22 cellular contexts compared by ENCODE assay signal in the genomic region with DNA sequence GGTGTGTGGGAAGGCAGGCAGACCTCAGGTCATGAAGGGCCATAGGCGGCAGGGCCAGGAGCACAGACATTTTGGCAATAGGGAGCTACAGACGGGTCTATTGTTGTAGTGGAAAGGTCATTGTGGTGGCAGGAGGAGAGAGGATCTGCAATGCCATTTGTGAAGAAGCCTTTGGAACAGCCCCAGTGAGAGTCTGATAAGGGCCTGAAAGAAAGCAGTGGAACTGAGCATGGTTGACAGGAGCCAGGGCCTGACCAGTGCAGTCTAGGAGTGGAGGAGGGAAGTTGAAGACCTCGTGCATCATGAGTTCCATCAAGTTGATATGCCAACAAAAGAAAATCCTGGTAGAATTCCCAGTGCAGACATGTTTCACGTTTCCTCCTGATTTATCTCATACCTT.
"Had no signal": no experiment of that assay in that cellular context is flagged by ENCODE, and none has a peak within 500 bp of the region (broad histone marks: within the 10 kb centered on the region; RNA-seq: fewer than 3 reads in every experiment).

No MANE protein-coding gene starts in this region.

- FAIRE-seq: keratinocyte, TTC549 had no signal

- H3K36me3 ChIP-seq: ovary, prostate gland, uterus had no signal

- H3K4me3 Mint-ChIP-seq: activated naive CD8-positive, alpha-beta T cell treated with anti-CD3 and anti-CD28 coated beads for 36 hours; mesothelial cell of epicardium; natural killer cell; T-cell; T-helper 2 cell treated with Interferon-gamma antibody and Interleukin-4, amounts not matched to agents 5 μg/mL and 100 μg/mL, for 36 hours had no signal

- H3K27me3 ChIP-seq: foreskin keratinocyte, ovary, stomach, suprapubic skin, tibial nerve, uterus had no signal

- H3K4me3 ChIP-seq: lung, ovary, prostate gland, skin epidermis, stomach, suprapubic skin, tibial nerve, uterus had no signal

- H3K27ac Mint-ChIP-seq: activated naive CD8-positive, alpha-beta T cell treated with anti-CD3 and anti-CD28 coated beads for 36 hours; mesothelial cell of epicardium; T-cell; T-helper 2 cell treated with Interferon-gamma antibody and Interleukin-4, amounts not matched to agents 5 μg/mL and 100 μg/mL, for 36 hours had no signal

- H3K9me3 ChIP-seq: ovary, prostate gland, stomach, suprapubic skin, tibial nerve, uterus had no signal

- DNase-seq: activated CD8-positive, alpha-beta memory T cell treated with anti-CD3 and anti-CD28 coated beads, Interleukin-2, amount 50 U/mL, for 48 hours; activated naive CD4-positive, alpha-beta T cell treated with Interleukin-2 at 50 U/mL for 16 hours; activated naive CD8-positive, alpha-beta T cell treated with anti-CD3 and anti-CD28 coated beads for 36 hours; activated T-cell treated with anti-CD3 and anti-CD28 coated beads, Interleukin-2, amount 50 U/mL, for 48 hours; cerebellar nuclear complex; foreskin keratinocyte; natural killer cell; ovary; right cardiac atrium; stimulated activated CD4-positive, alpha-beta T cell treated with anti-CD3 and anti-CD28 coated beads, Interleukin-1b, Interleukin-23, amount 100 ng/mL, for 48 hours; stomach; T-cell; uterus had no signal

- H3K27ac ChIP-seq: foreskin keratinocyte, ovary, prostate gland, skin epidermis, stomach, suprapubic skin, tibial nerve, uterus had no signal

- H3K9me3 Mint-ChIP-seq: activated naive CD8-positive, alpha-beta T cell treated with anti-CD3 and anti-CD28 coated beads for 36 hours; mesothelial cell of epicardium; natural killer cell; T-cell; T-helper 2 cell treated with Interferon-gamma antibody and Interleukin-4, amounts not matched to agents 5 μg/mL and 100 μg/mL, for 36 hours had no signal

- H3K36me3 Mint-ChIP-seq: natural killer cell had no signal

- ATAC-seq: foreskin keratinocyte, natural killer cell, right cardiac atrium, T-cell had no signal

- H3K4me1 ChIP-seq: prostate gland, uterus had no signal

- H3K27me3 Mint-ChIP-seq: activated naive CD8-positive, alpha-beta T cell treated with anti-CD3 and anti-CD28 coated beads for 36 hours; T-cell had no signal
